ENCODE assay signal across 22 cellular contexts in the genomic region with DNA sequence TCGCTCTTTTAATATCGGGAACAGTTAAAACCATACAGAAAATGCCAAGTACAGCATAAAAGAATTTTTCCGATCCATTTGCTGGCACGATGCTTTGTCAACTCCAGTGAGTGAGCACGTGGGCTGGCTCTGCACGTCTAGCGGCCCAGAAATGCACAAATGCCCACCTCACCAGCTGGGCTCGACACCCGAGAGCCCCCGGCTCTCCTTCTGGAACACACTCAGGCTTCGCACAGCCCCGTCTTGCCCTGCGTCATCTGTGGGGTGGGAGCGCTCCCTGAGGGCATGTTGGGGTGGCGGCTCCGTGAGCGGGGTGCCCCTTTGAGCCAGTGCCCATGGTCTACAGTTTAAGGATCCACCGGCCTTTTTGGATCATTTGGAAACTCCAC. TPM values are rescaled to one million over a fixed set of nuclear protein-coding genes. Genes with fewer than 3 reads are reported as not detected.
A peak's percentile ranks its signal among the peaks of the same experiment; 100 is the strongest.
DNase-seq lines count a peak whose midpoint lies in the region; ATAC-seq, FAIRE-seq and TF ChIP-seq lines count a peak whose summit lies in the region.
"Had no signal": no experiment of that assay in that cellular context is flagged by ENCODE, and none has a peak within 500 bp of the region (broad histone marks: within the 10 kb centered on the region; RNA-seq: fewer than 3 reads in every experiment).

No MANE protein-coding gene starts in this region.

- no peak overlapping the region for H2AFZ ChIP-seq in PC-3 (ENCODE audit: low read length)

- H3K27ac ChIP-seq in CD8-positive, alpha-beta T cell (ENCODE audit: low read depth, low read length): no peak overlapping the region
- no peak overlapping the region for H3K27ac ChIP-seq in PC-3 (ENCODE audit: low read length)
- H3K27ac ChIP-seq: 22Rv1, HL-60 had no signal

- no peak overlapping the region for H3K9ac ChIP-seq in PC-3 (ENCODE audit: low read length)

- H3K4me3 ChIP-seq in CD8-positive, alpha-beta T cell (ENCODE audit: low read depth, low read length): no peak overlapping the region
- no peak overlapping the region for H3K4me3 ChIP-seq in PC-3 (ENCODE audit: low read length)

- BruUV-seq in PC-3 (replicated peaks; lab: Mats Ljungman, UMichigan): no TSS peak

- H4K20me1 ChIP-seq in PC-3 (ENCODE audit: low read length): no peaks in the 10 kb centered on the region

- peaks cover 27% of the 10 kb centered on the region for H3K4me1 ChIP-seq in CD8-positive, alpha-beta T cell (ENCODE audit: insufficient read depth, low read length)
- no peaks in the 10 kb centered on the region for H3K4me1 ChIP-seq in PC-3 (ENCODE audit: insufficient read depth, low read length)

- peaks cover 21% of the 10 kb centered on the region for H3K36me3 ChIP-seq in CD8-positive, alpha-beta T cell (ENCODE audit: insufficient read depth, low read length)
- H3K36me3 ChIP-seq in PC-3 (ENCODE audit: low read depth, low read length): peaks cover 18% of the 10 kb centered on the region

- ATAC-seq in activated T-cell treated with anti-CD3 and anti-CD28 coated beads, Interleukin-2, amount 50 U/mL, for 72 hours (replicated peaks in 1 of 2): no peak
- no peak for ATAC-seq in CD8-positive, alpha-beta T cell
- ATAC-seq in PC-3: no peak

- H3K27me3 Mint-ChIP-seq in activated T-cell treated with anti-CD3 and anti-CD28 coated beads, Interleukin-2, amount 50 U/mL, for 24 hours: no peaks in the 10 kb centered on the region
- H3K27me3 Mint-ChIP-seq in activated T-cell treated with anti-CD3 and anti-CD28 coated beads, Interleukin-2, amount 50 U/mL, for 72 hours (ENCODE audit: low read depth): no peaks in the 10 kb centered on the region
- no peaks in the 10 kb centered on the region for H3K27me3 Mint-ChIP-seq in CD8-positive, alpha-beta T cell (ENCODE audit: low read depth)
- H3K27me3 Mint-ChIP-seq in glutamatergic neuron (ENCODE audit: unreplicated experiment): peaks cover 4% of the 10 kb centered on the region
- H3K27me3 Mint-ChIP-seq: B cell; CD4-positive, alpha-beta memory T cell had no signal

- peaks cover 32% of the 10 kb centered on the region for H3K4me1 Mint-ChIP-seq in activated T-cell treated with anti-CD3 and anti-CD28 coated beads, Interleukin-2, amount 50 U/mL, for 24 hours (ENCODE audit: low read depth)
- peaks cover 8% of the 10 kb centered on the region for H3K4me1 Mint-ChIP-seq in activated T-cell treated with anti-CD3 and anti-CD28 coated beads, Interleukin-2, amount 50 U/mL, for 72 hours (ENCODE audit: low read depth)
- H3K4me1 Mint-ChIP-seq in CD8-positive, alpha-beta T cell (ENCODE audit: low read depth): peaks cover 31% of the 10 kb centered on the region
- H3K4me1 Mint-ChIP-seq in glutamatergic neuron (ENCODE audit: low read depth, unreplicated experiment): peaks cover 28% of the 10 kb centered on the region
- H3K4me1 Mint-ChIP-seq: B cell had no signal

- no peaks in the 10 kb centered on the region for H3K9me3 ChIP-seq in CD8-positive, alpha-beta T cell (ENCODE audit: low read length)
- no peaks in the 10 kb centered on the region for H3K9me3 ChIP-seq in PC-3 (ENCODE audit: low read length)

- no peak for DNase-seq in activated T-cell treated with anti-CD3 and anti-CD28 coated beads, Interleukin-2, amount 50 U/mL, for 24 hours
- DNase-seq in activated T-cell treated with anti-CD3 and anti-CD28 coated beads, Interleukin-2, amount 50 U/mL, for 72 hours: no peak
- no peak for DNase-seq in CD8-positive, alpha-beta T cell
- DNase-seq in glutamatergic neuron (peak; percentile 5), posterior vena cava (ENCODE audit: low spot score) (peak; percentile 66), hypothalamus (lab: John Stamatoyannopoulos, UW) (no peak), PC-3 (no peak), GM19239 (ENCODE audit: insufficient read length, low spot score) (no peak)
- DNase-seq: CD4-positive, alpha-beta memory T cell; HCEC 1CT; MV-4-11; NCI-H1417 treated with DMSO at 0.1 percent for 48 hours; NCI-H1930; NCI-H2171; NCI-H446; NCI-H69 had no signal

- H3K36me3 Mint-ChIP-seq in activated T-cell treated with anti-CD3 and anti-CD28 coated beads, Interleukin-2, amount 50 U/mL, for 24 hours (ENCODE audit: low read depth): peaks cover 98% of the 10 kb centered on the region
- peaks cover 7 to 31% of the 10 kb centered on the region in 2 donors for H3K36me3 Mint-ChIP-seq in activated T-cell treated with anti-CD3 and anti-CD28 coated beads, Interleukin-2, amount 50 U/mL, for 72 hours (ENCODE audit: insufficient read depth in 2 of 2)
- H3K36me3 Mint-ChIP-seq in CD8-positive, alpha-beta T cell: peaks cover 73% of the 10 kb centered on the region
- peaks cover 21% of the 10 kb centered on the region for H3K36me3 Mint-ChIP-seq in glutamatergic neuron (ENCODE audit: unreplicated experiment)

- CTCF ChIA-PET in CD8-positive, alpha-beta T cell (lab: Charles Lee): no interaction called here
- CTCF ChIA-PET in PC-3 (lab: Charles Lee): no interaction called here

- H3K4me3 Mint-ChIP-seq in activated T-cell treated with anti-CD3 and anti-CD28 coated beads, Interleukin-2, amount 50 U/mL, for 24 hours: no peak overlapping the region
- no peak overlapping the region for H3K4me3 Mint-ChIP-seq in activated T-cell treated with anti-CD3 and anti-CD28 coated beads, Interleukin-2, amount 50 U/mL, for 72 hours
- no peak overlapping the region for H3K4me3 Mint-ChIP-seq in CD8-positive, alpha-beta T cell
- H3K4me3 Mint-ChIP-seq in glutamatergic neuron (ENCODE audit: unreplicated experiment): no peak overlapping the region
- H3K4me3 Mint-ChIP-seq: B cell; CD4-positive, alpha-beta memory T cell had no signal

- H3K4me2 ChIP-seq in PC-3 (ENCODE audit: low read length): no peak overlapping the region

- POLR2A ChIA-PET in CD8-positive, alpha-beta T cell (lab: Charles Lee): no interaction called here
- POLR2A ChIA-PET in PC-3 (lab: Charles Lee; ENCODE audit: unreplicated experiment): no interaction called here

- intact Hi-C loops in CD8-positive, alpha-beta T cell (cut with DNase I, micrococcal nuclease): no loop called here
- intact Hi-C loops in posterior vena cava (cut with DNase I): loop anchor here in 1 of 2 donors (5.0 kb wide), 1 partner anchor 991 kb away; no protein-coding TSS in a partner anchor
- intact Hi-C loops in PC-3 (cut with micrococcal nuclease): no loop called here

- FAIRE-seq in GM19239 (lab: Jason Lieb, UNC): no peak
- FAIRE-seq: HTR-8/SVneo had no signal

- no peaks in the 10 kb centered on the region for H3K9me2 ChIP-seq in PC-3 (replicated peaks; ENCODE audit: low read length)

- peaks cover 17% of the 10 kb centered on the region for H3K79me2 ChIP-seq in PC-3 (ENCODE audit: low read length)

- no peaks in the 10 kb centered on the region for H3F3A ChIP-seq in PC-3 (ENCODE audit: low read length, unreplicated experiment)

- no peaks in the 10 kb centered on the region for H3K27me3 ChIP-seq in CD8-positive, alpha-beta T cell (ENCODE audit: insufficient read depth, low read length)
- H3K27me3 ChIP-seq in PC-3 (ENCODE audit: low read length): no peaks in the 10 kb centered on the region

- no peaks in the 10 kb centered on the region for H3K9me3 Mint-ChIP-seq in activated T-cell treated with anti-CD3 and anti-CD28 coated beads, Interleukin-2, amount 50 U/mL, for 24 hours
- no peaks in the 10 kb centered on the region for H3K9me3 Mint-ChIP-seq in activated T-cell treated with anti-CD3 and anti-CD28 coated beads, Interleukin-2, amount 50 U/mL, for 72 hours
- no peaks in the 10 kb centered on the region for H3K9me3 Mint-ChIP-seq in CD8-positive, alpha-beta T cell
- H3K9me3 Mint-ChIP-seq in glutamatergic neuron (ENCODE audit: unreplicated experiment): peaks cover 16% of the 10 kb centered on the region
- H3K9me3 Mint-ChIP-seq: CD4-positive, alpha-beta memory T cell had no signal

- peak overlapping the region; percentile 29 for H3K27ac Mint-ChIP-seq in activated T-cell treated with anti-CD3 and anti-CD28 coated beads, Interleukin-2, amount 50 U/mL, for 24 hours
- H3K27ac Mint-ChIP-seq in activated T-cell treated with anti-CD3 and anti-CD28 coated beads, Interleukin-2, amount 50 U/mL, for 72 hours: no peak overlapping the region
- peak overlapping the region; percentile 79 for H3K27ac Mint-ChIP-seq in CD8-positive, alpha-beta T cell
- no peak overlapping the region for H3K27ac Mint-ChIP-seq in glutamatergic neuron (ENCODE audit: unreplicated experiment)
- H3K27ac Mint-ChIP-seq: B cell had no signal

- TF ChIP-seq CTCF in CD8-positive, alpha-beta T cell (IDR thresholded peaks at IDR 0.05): no peak
- no peak for TF ChIP-seq CTCF in glutamatergic neuron (IDR thresholded peaks at IDR 0.05; ENCODE audit: partially characterized antibody, unreplicated experiment)
- TF ChIP-seq CTCF in PC-3 (conservative IDR thresholded peaks at IDR 0.05; ENCODE audit: low read depth, low read length): no peak

RNA-seq across cellular contexts. Expression of a gene that starts 24.5 kb away (rescaled TPM):
- not detected for total RNA-seq in activated T-cell treated with anti-CD3 and anti-CD28 coated beads, Interleukin-2, amount 50 U/mL, for 72 hours
- not detected for total RNA-seq in CD8-positive, alpha-beta T cell
- total RNA-seq in glutamatergic neuron (ENCODE audit: unreplicated experiment): not detected
- not detected for total RNA-seq in posterior vena cava
- not detected in 2 replicates for total RNA-seq in PC-3 (2014; rRNA removed)
- total RNA-seq: B cell; CD4-positive, alpha-beta memory T cell; OCI-LY7; RPMI7951 had no signal

RNA-seq across cellular contexts. Expression of a gene that starts 33.5 kb away (rescaled TPM):
- under 1 TPM in 1 of 2 donors, not detected in 1; 0.22 TPM for total RNA-seq in activated T-cell treated with anti-CD3 and anti-CD28 coated beads, Interleukin-2, amount 50 U/mL, for 72 hours
- total RNA-seq in CD8-positive, alpha-beta T cell: not detected
- total RNA-seq in glutamatergic neuron (ENCODE audit: unreplicated experiment) (1.2 TPM), posterior vena cava (not detected), PC-3 (2014; rRNA removed) (not detected in 2 replicates)
- total RNA-seq: B cell; CD4-positive, alpha-beta memory T cell; OCI-LY7; RPMI7951 had no signal

RNA-seq across cellular contexts. Expression of a gene that starts 48.9 kb away (rescaled TPM):
- 10 to 100 TPM; 87.5 to 99.2 TPM for total RNA-seq in activated T-cell treated with anti-CD3 and anti-CD28 coated beads, Interleukin-2, amount 50 U/mL, for 72 hours
- 10 to 100 TPM; 17.1 to 19.8 TPM for total RNA-seq in CD8-positive, alpha-beta T cell
- total RNA-seq in glutamatergic neuron (ENCODE audit: unreplicated experiment): 62.0 TPM
- 10 to 100 TPM; 36.6 to 40.3 TPM for total RNA-seq in posterior vena cava
- 89.5 and 105 TPM in 2 replicates for total RNA-seq in PC-3 (2014; rRNA removed)

Comparison
In these comparisons a context has a peak if more than half of its experiments do, and no peak if none do; other contexts are left out.
1. H3K27ac Mint-ChIP-seq: peak in activated T-cell treated with anti-CD3 and anti-CD28 coated beads, Interleukin-2, amount 50 U/mL, for 24 hours (single experiment) and CD8-positive, alpha-beta T cell (single experiment); none in activated T-cell treated with anti-CD3 and anti-CD28 coated beads, Interleukin-2, amount 50 U/mL, for 72 hours (single experiment) and glutamatergic neuron (single experiment).
2. DNase-seq: peak in glutamatergic neuron (single experiment) and posterior vena cava (single experiment); none in activated T-cell treated with anti-CD3 and anti-CD28 coated beads, Interleukin-2, amount 50 U/mL, for 24 hours (single experiment), activated T-cell treated with anti-CD3 and anti-CD28 coated beads, Interleukin-2, amount 50 U/mL, for 72 hours (0 of 2), CD8-positive, alpha-beta T cell (0 of 7), hypothalamus (0 of 51), PC-3 (single experiment) and GM19239 (single experiment).